8 cellular contexts compared by ENCODE assay signal in genomic region chr3:63911901-63912767, GRCh38. TPM values are rescaled to one million over a fixed set of nuclear protein-coding genes. Genes with fewer than 3 reads are reported as not detected.
DNase-seq lines count a peak whose midpoint lies in the region; ATAC-seq and TF ChIP-seq lines count a peak whose summit lies in the region.

Gene SCAANT1 (minus strand): TSS chr3:63912383.

- TF ChIP-seq CTCF in epithelial cell of proximal tubule (conservative IDR thresholded peaks at IDR 0.05; ENCODE audit: low read depth, low read length), result no peak

- peaks cover 11% of the 10 kb centered on the region for H3K4me1 ChIP-seq in mucosa of stomach (ENCODE audit: control insufficient read depth, insufficient read depth, low read length)

- peak; percentile 48 for DNase-seq in COR-L47 (lab: John Stamatoyannopoulos, UW)
- peak; percentile 94 for DNase-seq in OCI-M1 (lab: John Stamatoyannopoulos, UW)
- peak; percentile 87 for DNase-seq in activated T-cell treated with anti-CD3 and anti-CD28 coated beads, Interleukin-2, amount 50 U/mL, for 1 hour
- no peak for DNase-seq in epithelial cell of proximal tubule (ENCODE audit: low read depth)
- DNase-seq in stimulated activated CD8-positive, alpha-beta memory T cell treated with anti-CD3 and anti-CD28 coated beads, Interleukin-4, amount 100 ng/mL, for 4 hours (ENCODE audit: low read depth in 2 of 2, low spot score in 1 of 2), result peak; percentile 68 to 74

- H3K4me3 ChIP-seq in epithelial cell of proximal tubule (ENCODE audit: low read depth, low read length), result peak within 1 kb of the TSS; percentile 73
- H3K4me3 ChIP-seq in mucosa of stomach (ENCODE audit: low read length), result peak within 1 kb of the TSS; percentile 68

- no peaks in the 10 kb centered on the region for H3K9me3 ChIP-seq in mucosa of stomach (ENCODE audit: control insufficient read depth, low read length)

- no peaks in the 10 kb centered on the region for H3K27me3 ChIP-seq in mucosa of stomach (ENCODE audit: control insufficient read depth, insufficient read depth, low read length)

- ATAC-seq in GM19455 (IDR thresholded peaks at IDR 0.05; ENCODE audit: unreplicated experiment), result peak; percentile 83
- peak; percentile 42 for ATAC-seq in HG03575 (IDR thresholded peaks at IDR 0.05; ENCODE audit: extremely low read depth, insufficient number of reproducible peaks, low FRiP score, unreplicated experiment)

- H3K36me3 ChIP-seq in mucosa of stomach (ENCODE audit: control insufficient read depth, insufficient read depth, low read length), result no peaks in the 10 kb centered on the region

- peak within 1 kb of the TSS; percentile 75 for H3K9ac ChIP-seq in mucosa of stomach (ENCODE audit: low read length)

RNA-seq across cellular contexts. Expression of gene SCAANT1, which starts in this region (rescaled TPM):
- total RNA-seq in epithelial cell of proximal tubule, result not detected in 2 replicates
